In genomic region chr9:95017062-95017461, GRCh38 we compare ENCODE assay signal across 17 cellular contexts.
DNase-seq lines count a peak whose midpoint lies in the region; ATAC-seq and TF ChIP-seq lines count a peak whose summit lies in the region.
"Had no signal": no experiment of that assay in that cellular context is flagged by ENCODE, and none has a peak within 500 bp of the region (broad histone marks: within the 10 kb centered on the region; RNA-seq: fewer than 3 reads in every experiment).

No MANE protein-coding gene starts in this region.

- TF ChIP-seq CTCF in right atrium auricular region (IDR thresholded peaks at IDR 0.05) (no peak), psoas muscle (IDR thresholded peaks at IDR 0.05) (no peak), mucosa of descending colon (IDR thresholded peaks at IDR 0.05) (no peak)

- H3K27ac ChIP-seq in right atrium auricular region (peak overlapping the region; percentile 82 to 88), right cardiac atrium (ENCODE audit: low read length) (no peak overlapping the region), epithelial cell of prostate (peak overlapping the region; percentile 97), psoas muscle (peak overlapping the region; percentile 93)
- H3K27ac ChIP-seq: HL-60, SK-N-MC had no signal

- 70% methylated on average over 1 of the region's 1 CpG for WGBS in right cardiac atrium
- 58 to 70% (median 65%) methylated on average over 1 of the region's 1 CpG for WGBS in psoas muscle, 3 donors

- peaks cover 0 to 85% of the 10 kb centered on the region in 2 donors for H3K4me1 ChIP-seq in right atrium auricular region
- H3K4me1 ChIP-seq in right cardiac atrium (ENCODE audit: control insufficient read depth, insufficient read depth, low read length), result peaks cover 18% of the 10 kb centered on the region
- H3K4me1 ChIP-seq in psoas muscle, result peaks cover 96% of the 10 kb centered on the region
- no peaks in the 10 kb centered on the region for H3K4me1 ChIP-seq in mucosa of descending colon (ENCODE audit: low read depth)

- no peaks in the 10 kb centered on the region for H3K9me3 ChIP-seq in right atrium auricular region
- H3K9me3 ChIP-seq in right cardiac atrium (ENCODE audit: control insufficient read depth, low read length), result no peaks in the 10 kb centered on the region
- H3K9me3 ChIP-seq in psoas muscle, result no peaks in the 10 kb centered on the region
- H3K9me3 ChIP-seq in mucosa of descending colon, result no peaks in the 10 kb centered on the region

- H3K36me3 ChIP-seq in right atrium auricular region (peaks cover 77% of the 10 kb centered on the region), psoas muscle (ENCODE audit: insufficient read depth in 1 of 2, low read depth in 1 of 2) (peaks cover 0 to 46% of the 10 kb centered on the region in 2 donors), mucosa of descending colon (ENCODE audit: low read depth) (no peaks in the 10 kb centered on the region)

- no peaks in the 10 kb centered on the region for H3K27me3 ChIP-seq in right atrium auricular region
- H3K27me3 ChIP-seq in right cardiac atrium (ENCODE audit: control insufficient read depth, insufficient read depth), result no peaks in the 10 kb centered on the region
- H3K27me3 ChIP-seq in psoas muscle (ENCODE audit: insufficient read depth in 3 of 3, low read length in 2 of 3), result no peaks in the 10 kb centered on the region

- DNase-seq in right atrium auricular region (ENCODE audit: low spot score) (no peak), right cardiac atrium (no peak), epithelial cell of prostate (ENCODE audit: low read depth, low spot score) (no peak), psoas muscle (no peak), mucosa of descending colon (no peak), NCI-H748 (lab: John Stamatoyannopoulos, UW; ENCODE audit: unreplicated experiment) (no peak)
- DNase-seq: ACHN; activated CD4-positive, alpha-beta memory T cell treated with anti-CD3 and anti-CD28 coated beads for 36 hours; activated T-cell treated with anti-CD3 and anti-CD28 coated beads, Interleukin-2, amount 50 U/mL, for 72 hours; CD4-positive, alpha-beta memory T cell; dermis blood vessel endothelial cell; KG1; NCI-H1417 treated with DMSO at 0.1 percent for 48 hours had no signal

- ATAC-seq in right cardiac atrium, result no peak
- ATAC-seq in psoas muscle, result peak; percentile 34 to 73 (median 59)
- no peak for ATAC-seq in mucosa of descending colon
- no peak for ATAC-seq in HG03045 (IDR thresholded peaks at IDR 0.05; ENCODE audit: unreplicated experiment)
- ATAC-seq in HG03521 (IDR thresholded peaks at IDR 0.05; ENCODE audit: unreplicated experiment), result no peak
- ATAC-seq: activated T-cell treated with anti-CD3 and anti-CD28 coated beads, Interleukin-2, amount 50 U/mL, for 72 hours had no signal

- H3K4me3 ChIP-seq in right atrium auricular region (no peak overlapping the region), right cardiac atrium (ENCODE audit: low read length) (no peak overlapping the region), psoas muscle (no peak overlapping the region), mucosa of descending colon (no peak overlapping the region)
- H3K4me3 ChIP-seq: SK-N-MC had no signal

- intact Hi-C loops in right cardiac atrium (cut with DNase I) (no loop called here), psoas muscle (cut with DNase I) (no loop called here), mucosa of descending colon (cut with DNase I, micrococcal nuclease) (no loop called here)

Comparison
In these comparisons a context has a peak if more than half of its experiments do, and no peak if none do; other contexts are left out.
1. ATAC-seq: peak in psoas muscle (4 of 4); none in right cardiac atrium (0 of 2), mucosa of descending colon (single experiment), HG03045 (single experiment) and HG03521 (single experiment).